Comparison of ENCODE assay signal across 8 cellular contexts in genomic region chr4:15162465-15163283, GRCh38.
A peak's percentile ranks its signal among the peaks of the same experiment; 100 is the strongest.
DNase-seq lines count a peak whose midpoint lies in the region; ATAC-seq and TF ChIP-seq lines count a peak whose summit lies in the region.

No MANE protein-coding gene starts in this region.

- TF ChIP-seq CTCF in AG10803 (conservative IDR thresholded peaks at IDR 0.05; ENCODE audit: low read length) (peak; percentile 61), OCI-LY3 (IDR thresholded peaks at IDR 0.05; ENCODE audit: low read depth, low read length) (peak; percentile 50), fibroblast of lung (conservative IDR thresholded peaks at IDR 0.05 in 1 of 2, IDR thresholded peaks at IDR 0.05 in 1 of 2; ENCODE audit: low read depth in 1 of 2, low read length in 2 of 2) (peak; percentile 52 to 67), sigmoid colon (IDR thresholded peaks at IDR 0.05) (peak in 2 of 4 experiments; percentile 18 to 46)

- no peak for TF ChIP-seq EP300 in sigmoid colon (IDR thresholded peaks at IDR 0.05)

- H3K9me3 ChIP-seq in OCI-LY3 (ENCODE audit: insufficient read depth, low read length) (no peaks in the 10 kb centered on the region), fibroblast of lung (ENCODE audit: control insufficient read depth, insufficient read depth, low read depth, low read length) (no peaks in the 10 kb centered on the region), sigmoid colon (no peaks in the 10 kb centered on the region)

- intact Hi-C loops in sigmoid colon (cut with DNase I): loop anchor here (5.0 to 10.0 kb wide), 2 partner anchors 418 to 1505 kb away; no protein-coding TSS in a partner anchor

- no peak overlapping the region for H3K27ac ChIP-seq in OCI-LY3 (ENCODE audit: low read length)
- H3K27ac ChIP-seq in fibroblast of lung (ENCODE audit: insufficient read depth, low read length): no peak overlapping the region
- H3K27ac ChIP-seq in sigmoid colon: no peak overlapping the region

- no peaks in the 10 kb centered on the region for H3K36me3 ChIP-seq in OCI-LY3 (replicated peaks; ENCODE audit: low read depth, low read length)
- no peaks in the 10 kb centered on the region for H3K36me3 ChIP-seq in fibroblast of lung (ENCODE audit: control insufficient read depth, insufficient read depth, low read length)
- H3K36me3 ChIP-seq in sigmoid colon: no peaks in the 10 kb centered on the region

- H3K79me2 ChIP-seq in OCI-LY3 (ENCODE audit: low read length) (no peaks in the 10 kb centered on the region), fibroblast of lung (ENCODE audit: control insufficient read depth, insufficient read depth, low read length) (no peaks in the 10 kb centered on the region)

- H3K4me1 ChIP-seq in OCI-LY3 (ENCODE audit: low read length) (peaks cover 7% of the 10 kb centered on the region), fibroblast of lung (ENCODE audit: control insufficient read depth, extremely low read depth, insufficient read depth, low read length) (no peaks in the 10 kb centered on the region), sigmoid colon (no peaks in the 10 kb centered on the region)

- WGBS in sigmoid colon, 2 donors: 5 to 21% methylated on average over 2 of the region's 2 CpGs

- H2AFZ ChIP-seq in OCI-LY3 (ENCODE audit: low read depth, low read length) (no peak overlapping the region), fibroblast of lung (ENCODE audit: low read length) (no peak overlapping the region)

- no peak for TF ChIP-seq POLR2A in sigmoid colon (IDR thresholded peaks at IDR 0.05)

- no peak overlapping the region for H3K4me3 ChIP-seq in AG10803 (ENCODE audit: low read length)
- no peak overlapping the region for H3K4me3 ChIP-seq in OCI-LY3 (ENCODE audit: low read length)
- H3K4me3 ChIP-seq in fibroblast of lung (replicated peaks in 1 of 4; ENCODE audit: control extremely low read depth in 1 of 4, insufficient read depth in 1 of 4, low read depth in 3 of 4, low read length in 4 of 4): no peak overlapping the region
- no peak overlapping the region for H3K4me3 ChIP-seq in sigmoid colon

- H3K9ac ChIP-seq in OCI-LY3 (ENCODE audit: low read length): no peak overlapping the region
- no peak overlapping the region for H3K9ac ChIP-seq in fibroblast of lung (ENCODE audit: insufficient read depth, low read length)

- H3K27me3 ChIP-seq in OCI-LY3 (ENCODE audit: low read depth, low read length): no peaks in the 10 kb centered on the region
- no peaks in the 10 kb centered on the region for H3K27me3 ChIP-seq in fibroblast of lung (ENCODE audit: control insufficient read depth, insufficient read depth, low read length)
- no peaks in the 10 kb centered on the region for H3K27me3 ChIP-seq in sigmoid colon

- DNase-seq in AG10803 (ENCODE audit: low read depth): peak; percentile 49
- peak in 1 of 2 donors; percentile 76 for DNase-seq in fibroblast of lung (ENCODE audit: low read depth in 2 of 2)
- no peak for DNase-seq in NCI-H187 treated with DMSO at 0.1 percent for 48 hours (lab: John Stamatoyannopoulos, UW)
- no peak for DNase-seq in sigmoid colon

- H3K4me2 ChIP-seq in OCI-LY3 (ENCODE audit: low read length): no peak overlapping the region
- H3K4me2 ChIP-seq in fibroblast of lung (ENCODE audit: extremely low read depth, insufficient read depth, low read length): no peak overlapping the region

- no peaks in the 10 kb centered on the region for H4K20me1 ChIP-seq in OCI-LY3 (ENCODE audit: insufficient read depth, low read length)
- H4K20me1 ChIP-seq in fibroblast of lung (ENCODE audit: control insufficient read depth, extremely low read depth, insufficient read depth, low read length): no peaks in the 10 kb centered on the region

- ATAC-seq in GM21786 (IDR thresholded peaks at IDR 0.05; ENCODE audit: unreplicated experiment) (peak; percentile 71), HG03097 (IDR thresholded peaks at IDR 0.05; ENCODE audit: low FRiP score, unreplicated experiment) (no peak), HG03108 (IDR thresholded peaks at IDR 0.05; ENCODE audit: unreplicated experiment) (no peak)
